Comparison of ENCODE assay signal across 8 cellular contexts in the genomic region with DNA sequence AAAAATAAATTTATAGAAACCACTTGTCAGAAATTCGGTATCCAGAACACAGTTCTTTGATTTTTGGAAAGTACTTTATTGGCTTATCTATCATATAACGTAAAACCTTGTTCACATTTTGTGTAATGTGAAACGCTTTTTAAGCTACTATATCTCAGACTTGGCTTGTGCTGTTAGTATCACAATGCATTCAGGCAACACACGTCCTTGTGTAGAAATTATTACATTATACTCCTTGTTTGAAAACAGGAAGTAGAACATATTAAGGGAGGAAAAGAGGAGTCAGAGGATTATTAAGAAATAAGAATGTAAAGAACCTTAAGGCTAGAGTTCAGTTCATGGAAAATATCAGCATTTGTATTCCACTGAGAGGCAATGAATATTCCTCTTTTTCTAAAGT. TPM values are rescaled to one million over a fixed set of nuclear protein-coding genes. Genes with fewer than 3 reads are reported as not detected.
DNase-seq lines count a peak whose midpoint lies in the region; ATAC-seq, FAIRE-seq and TF ChIP-seq lines count a peak whose summit lies in the region.

No MANE protein-coding gene starts in this region.

- H3K9me3 ChIP-seq in OCI-LY7 (ENCODE audit: low read length), result no peaks in the 10 kb centered on the region
- H3K9me3 ChIP-seq in ectodermal cell (ENCODE audit: control insufficient read depth, low read length), result no peaks in the 10 kb centered on the region

- H3K4me1 ChIP-seq in OCI-LY7 (ENCODE audit: insufficient read depth, low read length, poor library complexity, severe bottlenecking) (peaks cover 27% of the 10 kb centered on the region), ectodermal cell (ENCODE audit: control insufficient read depth, insufficient read depth, low read length) (peaks cover 13% of the 10 kb centered on the region)

- H3K4me1 Mint-ChIP-seq in osteocyte (ENCODE audit: unreplicated experiment), result peaks cover 42% of the 10 kb centered on the region

- no peak for ATAC-seq in HG03565 (IDR thresholded peaks at IDR 0.05; ENCODE audit: unreplicated experiment)

- DNase-seq in OCI-LY7 (ENCODE audit: low spot score), result no peak
- DNase-seq in osteocyte (ENCODE audit: extremely low spot score, unreplicated experiment), result no peak
- no peak for DNase-seq in islet precursor cell
- no peak for DNase-seq in frontal cortex (ENCODE audit: low spot score in 2 of 2)
- no peak for DNase-seq in NCI-H1092 treated with DMSO at 0.1 percent for 48 hours (lab: John Stamatoyannopoulos, UW)

- H3K9me2 ChIP-seq in OCI-LY7 (ENCODE audit: insufficient read depth, low read length), result no peaks in the 10 kb centered on the region

- 0 out of 2 replicates have a peak overlapping the region, but pooled peaks have one; percentile 69 for H2AFZ ChIP-seq in OCI-LY7 (ENCODE audit: low read length)

- H3K9me3 Mint-ChIP-seq in osteocyte (ENCODE audit: unreplicated experiment), result no peaks in the 10 kb centered on the region

- H3K4me2 ChIP-seq in OCI-LY7 (ENCODE audit: low read length), result peak overlapping the region; percentile 85

- FAIRE-seq in frontal cortex (lab: Jason Lieb, UNC), result no peak

- no peaks in the 10 kb centered on the region for H3K27me3 ChIP-seq in ectodermal cell (ENCODE audit: control insufficient read depth, insufficient read depth, low read length, poor library complexity, severe bottlenecking)

- peaks cover 8% of the 10 kb centered on the region; the same call in 1 of the 2 replicates for H4K20me1 ChIP-seq in OCI-LY7 (ENCODE audit: insufficient read depth, low read length)

- no peak for TF ChIP-seq CTCF in GM12875 (IDR thresholded peaks at IDR 0.05; ENCODE audit: borderline replicate concordance, insufficient read depth, low read depth, low read length)
- no peak for TF ChIP-seq CTCF in OCI-LY7 (conservative IDR thresholded peaks at IDR 0.05; ENCODE audit: low read length)
- no peak for TF ChIP-seq CTCF in osteocyte (IDR thresholded peaks at IDR 0.05)

- H3K36me3 Mint-ChIP-seq in osteocyte (ENCODE audit: unreplicated experiment), result peaks cover 3% of the 10 kb centered on the region

- TSS peak; percentile 68 for BruUV-seq in OCI-LY7 (replicated peaks; lab: Mats Ljungman, UMichigan)

- peaks cover 59% of the 10 kb centered on the region for H3K79me2 ChIP-seq in OCI-LY7 (ENCODE audit: insufficient read depth, low read depth, low read length)

- CTCF ChIA-PET in OCI-LY7 (lab: Charles Lee; ENCODE audit: unreplicated experiment), result no interaction called here

- 60 to 94% methylated on average over 4 of the region's 4 CpGs for WGBS in ectodermal cell, 2 experiments

- H3K36me3 ChIP-seq in OCI-LY7 (ENCODE audit: insufficient read depth, low read length) (peaks cover 26% of the 10 kb centered on the region), ectodermal cell (ENCODE audit: control insufficient read depth, insufficient read depth, low read length) (no peaks in the 10 kb centered on the region)

- H3K27me3 Mint-ChIP-seq in osteocyte (ENCODE audit: unreplicated experiment), result no peaks in the 10 kb centered on the region

- H3K4me3 Mint-ChIP-seq in osteocyte (ENCODE audit: unreplicated experiment), result peak overlapping the region; percentile 99

- POLR2A ChIA-PET in OCI-LY7 (lab: Charles Lee), result interaction anchor here (0.7 to 1.8 kb wide), 4 partner anchors 9 to 120 kb away, joined by 3 to 5 read pairs (median 4); no protein-coding TSS in a partner anchor

- peak overlapping the region; percentile 97 for H3K27ac Mint-ChIP-seq in osteocyte (ENCODE audit: unreplicated experiment)

- peak overlapping the region; percentile 99 for H3K4me3 ChIP-seq in GM12875 (ENCODE audit: low read depth, low read length)
- peak overlapping the region; percentile 97 for H3K4me3 ChIP-seq in OCI-LY7 (ENCODE audit: low read depth, low read length, poor library complexity, severe bottlenecking)
- peak overlapping the region; percentile 100 for H3K4me3 ChIP-seq in ectodermal cell (ENCODE audit: insufficient read depth, low read depth, low read length)

- intact Hi-C loops in OCI-LY7 (cut with micrococcal nuclease; ENCODE audit: unreplicated experiment), result loop anchor here (5.0 to 10.0 kb wide), 2 partner anchors 208 to 1524 kb away; partner anchors contain the start of gene ATP2C1

- H3K27ac ChIP-seq in OCI-LY7 (ENCODE audit: low read depth, low read length, poor library complexity, severe bottlenecking), result peak overlapping the region; percentile 64
- H3K27ac ChIP-seq in ectodermal cell (ENCODE audit: insufficient read depth, low read depth, low read length, poor library complexity, severe bottlenecking), result no peak overlapping the region

RNA-seq across cellular contexts. Expression of gene DNAJC13, which starts 1.6 kb away (rescaled TPM):
- total RNA-seq in OCI-LY7 (2014; rRNA removed; shearing (Covaris generic)), result 22.8 and 30.7 TPM in 2 replicates
- total RNA-seq in OCI-LY7 (2022) (42.7 and 46.1 TPM in 2 replicates), osteocyte (55.5 and 57.1 TPM in 2 replicates), frontal cortex (71.3 TPM)
- polyA plus RNA-seq in ectodermal cell (2013, experiment 1 of 4), result 30.3 TPM
- 32.1 TPM for polyA plus RNA-seq in ectodermal cell (2013, experiment 2 of 4)
- 17.7 TPM for polyA plus RNA-seq in ectodermal cell (2013, experiment 3 of 4)
- polyA plus RNA-seq in ectodermal cell (2013, experiment 4 of 4), result 24.8 TPM
